Comparison of ENCODE assay signal across 20 cellular contexts in the genomic region with DNA sequence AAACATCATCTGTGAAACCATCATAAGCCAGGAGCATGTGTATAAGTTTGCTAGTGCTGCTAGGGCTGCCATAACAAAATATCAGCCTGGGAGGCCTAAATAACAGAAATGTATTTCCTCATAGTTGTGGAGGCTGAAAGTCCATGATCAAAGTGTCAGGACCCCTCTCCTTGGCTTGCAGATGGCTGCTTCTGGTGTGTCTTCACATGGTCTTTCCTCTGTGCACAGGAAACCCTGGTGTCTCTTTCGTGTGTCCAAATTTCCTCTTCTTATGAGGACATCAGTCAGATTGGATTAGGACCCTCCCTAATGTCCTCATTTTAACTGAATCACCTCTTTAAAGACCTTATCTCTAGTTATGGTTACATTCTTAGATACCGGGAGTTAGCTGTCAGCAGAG.
"Had no signal": no experiment of that assay in that cellular context is flagged by ENCODE, and none has a peak within 500 bp of the region (broad histone marks: within the 10 kb centered on the region; RNA-seq: fewer than 3 reads in every experiment).

No MANE protein-coding gene starts in this region.

- H3K27ac ChIP-seq: breast epithelium had no signal

- H3K9me3 ChIP-seq: breast epithelium had no signal

- H3K27me3 ChIP-seq: breast epithelium had no signal

- H3K36me3 ChIP-seq: breast epithelium had no signal

- DNase-seq: activated B cell treated with CpG ODN at 0.5 μM for 24 hours; activated CD4-positive, alpha-beta T cell treated with anti-CD3 and anti-CD28 coated beads for 1 hour; activated CD4-positive, alpha-beta T cell treated with anti-CD3 and anti-CD28 coated beads, Interleukin-2, amount 10 ng/mL, durations not matched to agents 24 days and 14 days; activated CD4-positive, alpha-beta T cell treated with anti-CD3 and anti-CD28 coated beads, Interleukin-2, amount 50 U/mL, for 48 hours; activated CD8-positive, alpha-beta memory T cell treated with anti-CD3 and anti-CD28 coated beads, Interleukin-2, amount 10 ng/mL, durations not matched to agents 7 days and 5 days; activated effector memory CD4-positive, alpha-beta T cell treated with Interleukin-2 at 50 U/mL for 16 hours; activated naive CD4-positive, alpha-beta T cell; activated T-cell treated with anti-CD3 and anti-CD28 coated beads, Interleukin-2, amount 50 U/mL, for 24 hours; aorta; caudate nucleus; MM.1S; NCI-H1092 treated with DMSO at 0.1 percent for 48 hours; NCI-H1417 treated with DMSO at 0.1 percent for 48 hours; NCI-H1694 treated with DMSO at 0.1 percent for 48 hours; NCI-H2029 treated with DMSO at 0.1 percent for 48 hours; NCI-H510A treated with DMSO at 0.1 percent for 48 hours; SHP77 treated with DMSO at 0.1 percent for 48 hours; T-helper 17 cell; T-helper 9 cell had no signal

- H3K4me3 ChIP-seq: breast epithelium had no signal

- ATAC-seq: activated CD8-positive, alpha-beta memory T cell treated with anti-CD3 and anti-CD28 coated beads, Interleukin-2, amount 10 ng/mL, durations not matched to agents 7 days and 5 days; T-helper 17 cell had no signal

- H3K4me1 ChIP-seq: breast epithelium had no signal
